In genomic region chr19:11797491-11797890, GRCh38 we compare ENCODE assay signal across 8 cellular contexts. TPM values are rescaled to one million over a fixed set of nuclear protein-coding genes. Genes with fewer than 3 reads are reported as not detected.
DNase-seq lines count a peak whose midpoint lies in the region; ATAC-seq, FAIRE-seq and TF ChIP-seq lines count a peak whose summit lies in the region.

No MANE protein-coding gene starts in this region.

- H3K4me1 ChIP-seq in upper lobe of left lung: peaks cover 10 to 22% (median 11%) of the 10 kb centered on the region in 4 donors

- TF ChIP-seq CTCF in upper lobe of left lung (IDR thresholded peaks at IDR 0.05): peak; percentile 72 to 89 (median 82)

- ATAC-seq in left cardiac atrium (peak; percentile 88 to 96), upper lobe of left lung (ENCODE audit: low FRiP score in 2 of 2) (peak; percentile 95 to 97)

- DNase-seq in CD1c-positive myeloid dendritic cell (ENCODE audit: extremely low spot score) (peak; percentile 84), H54 (ENCODE audit: insufficient read length, low spot score) (peak; percentile 75), NCI-H1417 treated with DMSO at 0.1 percent for 48 hours (lab: John Stamatoyannopoulos, UW) (peak; percentile 77), T-helper 1 cell (peak; percentile 51 to 77 (median 67)), amniotic stem cell (lab: John Stamatoyannopoulos, UW) (peak; percentile 68), left cardiac atrium (peak; percentile 85), posterior vena cava (ENCODE audit: low spot score) (peak; percentile 88), upper lobe of left lung (peak; percentile 56 to 94)

- TF ChIP-seq EP300 in upper lobe of left lung (IDR thresholded peaks at IDR 0.05): no peak

- H3K36me3 ChIP-seq in upper lobe of left lung: no peaks in the 10 kb centered on the region

- intact Hi-C loops in left cardiac atrium (cut with DNase I): loop anchor here in 1 of 2 donors (2.0 to 5.0 kb wide), 2 partner anchors 191 to 345 kb away; partner anchors contain the start of gene ZNF20
- intact Hi-C loops in posterior vena cava (cut with DNase I): loop anchor here in 1 of 2 donors (5.0 kb wide), 1 partner anchor 190 kb away; no protein-coding TSS in a partner anchor

- no peaks in the 10 kb centered on the region for H3K27me3 ChIP-seq in upper lobe of left lung

- H3K9me3 ChIP-seq in upper lobe of left lung: no peaks in the 10 kb centered on the region

- FAIRE-seq in H54 (lab: Jason Lieb, UNC): peak; percentile 94

- H3K27ac ChIP-seq in upper lobe of left lung: peak overlapping the region in 1 of 4 donors; percentile 85

- TF ChIP-seq POLR2A in H54 (IDR thresholded peaks at IDR 0.05; ENCODE audit: low read depth, low read length): no peak
- no peak for TF ChIP-seq POLR2A in upper lobe of left lung (IDR thresholded peaks at IDR 0.05)

- WGBS in upper lobe of left lung, 2 donors: 10% methylated on average over 5 to 8 of the region's 8 CpGs

- H3K4me3 ChIP-seq in upper lobe of left lung: peak overlapping the region in 1 of 4 donors; percentile 79

RNA-seq across cellular contexts. Expression of gene ZNF491, which starts 0.8 kb away (rescaled TPM):
- total RNA-seq in left cardiac atrium: 1 to 10 TPM; 1.6 to 2.2 TPM
- 1 to 10 TPM; 2.4 to 2.9 TPM for total RNA-seq in posterior vena cava
- 1 to 10 TPM in 4 of 6 donors, under 1 TPM in 1, not detected in 1; 0.55 to 3.4 (median 2.0) TPM for total RNA-seq in upper lobe of left lung

RNA-seq across cellular contexts. Expression of gene ZNF440, which starts 16.6 kb away (rescaled TPM):
- 1 to 10 TPM; 5.4 to 6.3 TPM for total RNA-seq in left cardiac atrium
- total RNA-seq in posterior vena cava: 10 to 100 TPM in 1 of 2 donors, 1 to 10 TPM in 1; 8.8 to 10.5 TPM
- 10 to 100 TPM; 12.4 to 49.2 (median 17.0) TPM for total RNA-seq in upper lobe of left lung

RNA-seq across cellular contexts. Expression of gene ZNF441, which starts 30.7 kb away (rescaled TPM):
- 1 to 10 TPM; 4.2 to 4.6 TPM for total RNA-seq in left cardiac atrium
- total RNA-seq in posterior vena cava: 10 to 100 TPM; 11.1 to 16.1 TPM
- total RNA-seq in upper lobe of left lung: 10 to 100 TPM in 1 of 6 donors, 1 to 10 TPM in 5; 2.7 to 12.3 (median 6.9) TPM

RNA-seq across cellular contexts. Expression of gene ZNF439, which starts 51.0 kb away (rescaled TPM):
- total RNA-seq in left cardiac atrium (1 to 10 TPM; 4.1 to 4.2 TPM), posterior vena cava (1 to 10 TPM; 5.4 to 6.0 TPM), upper lobe of left lung (10 to 100 TPM in 4 of 6 donors, 1 to 10 TPM in 2; 6.8 to 27.2 (median 11.9) TPM)

RNA-seq across cellular contexts. Expression of gene ZNF823, which starts 58.7 kb away (rescaled TPM):
- 1 to 10 TPM; 3.5 to 4.5 TPM for total RNA-seq in left cardiac atrium
- 1 to 10 TPM; 4.5 to 5.4 TPM for total RNA-seq in posterior vena cava
- total RNA-seq in upper lobe of left lung: 10 to 100 TPM in 2 of 6 donors, 1 to 10 TPM in 4; 6.1 to 22.0 (median 7.7) TPM
